19 cellular contexts compared by ENCODE assay signal in genomic region chr1:29684141-29684540, GRCh38.
"Had no signal": no experiment of that assay in that cellular context is flagged by ENCODE, and none has a peak within 500 bp of the region (broad histone marks: within the 10 kb centered on the region; RNA-seq: fewer than 3 reads in every experiment).

No MANE protein-coding gene starts in this region.

- H3K4me1 ChIP-seq: tibial artery, uterus had no signal

- H3K36me3 ChIP-seq: cardiac muscle cell, neural progenitor cell, ovary, spleen, tibial artery, uterus had no signal

- H3K9me3 Mint-ChIP-seq: neural progenitor cell had no signal

- H3K27ac ChIP-seq: cardiac muscle cell, epithelial cell of prostate, foreskin keratinocyte, neural progenitor cell, ovary, spleen, tibial artery, uterus had no signal

- DNase-seq: activated CD4-positive, alpha-beta T cell treated with anti-CD3 and anti-CD28 coated beads for 48 hours; activated CD4-positive, CD25-positive, alpha-beta regulatory T cell; activated CD8-positive, alpha-beta T cell treated with anti-CD3 and anti-CD28 coated beads, Interleukin-2, amount 10 ng/mL, durations not matched to agents 7 days and 5 days; amygdala; foreskin keratinocyte; hippocampal formation; left colon; midbrain; ovary; SK-N-SH; spleen; stimulated activated naive CD4-positive, alpha-beta T cell; T-helper 9 cell; uterus had no signal

- H3K36me3 Mint-ChIP-seq: activated naive CD8-positive, alpha-beta T cell; neural progenitor cell had no signal

- H3K4me3 Mint-ChIP-seq: activated CD8-positive, alpha-beta T cell treated with anti-CD3 and anti-CD28 coated beads, Interleukin-2, amount 10 ng/mL, durations not matched to agents 7 days and 5 days; activated naive CD8-positive, alpha-beta T cell had no signal

- H3K27ac Mint-ChIP-seq: activated CD8-positive, alpha-beta T cell treated with anti-CD3 and anti-CD28 coated beads, Interleukin-2, amount 10 ng/mL, durations not matched to agents 7 days and 5 days; activated naive CD8-positive, alpha-beta T cell had no signal

- H3K27me3 ChIP-seq: cardiac muscle cell, foreskin keratinocyte, neural progenitor cell, ovary, uterus had no signal

- H3K9me3 ChIP-seq: ovary, SK-N-SH, spleen, tibial artery, uterus had no signal

- ATAC-seq: activated CD8-positive, alpha-beta T cell treated with anti-CD3 and anti-CD28 coated beads, Interleukin-2, amount 10 ng/mL, durations not matched to agents 7 days and 5 days; foreskin keratinocyte; left colon had no signal

- H3K4me3 ChIP-seq: cardiac muscle cell, neural progenitor cell, ovary, spleen, tibial artery, uterus had no signal
